ENCODE assay signal across 27 cellular contexts in the genomic region with DNA sequence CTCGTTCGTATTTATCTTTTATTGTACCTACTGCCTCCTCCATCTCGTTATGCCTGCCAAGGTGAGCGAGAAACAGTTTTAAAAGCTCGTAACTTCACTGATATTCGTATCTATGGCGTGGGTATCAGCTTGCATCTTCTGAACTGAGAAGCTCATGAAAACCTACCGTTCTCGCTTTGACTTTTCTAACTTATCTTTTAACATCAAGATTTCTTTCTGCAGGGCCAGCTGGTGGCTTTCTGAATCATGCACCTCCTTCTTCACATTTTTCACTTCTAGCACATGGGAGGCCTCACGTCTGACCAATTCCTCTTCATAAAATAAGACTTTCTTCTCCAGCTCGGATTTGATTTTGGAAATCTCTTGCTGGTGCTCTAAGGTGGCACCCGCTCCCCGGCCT. TPM values are rescaled to one million over a fixed set of nuclear protein-coding genes. Genes with fewer than 3 reads are reported as not detected.
"Had no signal": no experiment of that assay in that cellular context is flagged by ENCODE, and none has a peak within 500 bp of the region (broad histone marks: within the 10 kb centered on the region; RNA-seq: fewer than 3 reads in every experiment).

No MANE protein-coding gene starts in this region.

- H3K4me1 ChIP-seq: colonic mucosa, esophagus muscularis mucosa, esophagus squamous epithelium, foreskin keratinocyte, gastroesophageal sphincter, heart left ventricle, heart right ventricle had no signal

- H3K4me3 Mint-ChIP-seq: dendritic cell treated with granulocyte-macrophage colony-stimulating factor and Interleukin-4, amounts not matched to agents 40 ng/mL and 50 ng/mL, for 4 days; effector memory CD8-positive, alpha-beta T cell; endodermal cell had no signal

- H3K27me3 ChIP-seq: colonic mucosa, dorsolateral prefrontal cortex, esophagus muscularis mucosa, esophagus squamous epithelium, foreskin keratinocyte, gastrocnemius medialis, gastroesophageal sphincter, heart left ventricle, heart right ventricle had no signal

- H3K27ac Mint-ChIP-seq: dendritic cell treated with granulocyte-macrophage colony-stimulating factor and Interleukin-4, amounts not matched to agents 40 ng/mL and 50 ng/mL, for 4 days; effector memory CD8-positive, alpha-beta T cell had no signal

- H3K4me3 ChIP-seq: colonic mucosa, coronary artery, dorsolateral prefrontal cortex, esophagus muscularis mucosa, esophagus squamous epithelium, gastrocnemius medialis, gastroesophageal sphincter, heart left ventricle, heart right ventricle had no signal

- DNase-seq: colonic mucosa; cortex of kidney; dermis blood vessel endothelial cell; effector CD4-positive, alpha-beta T cell; effector CD8-positive, alpha-beta T cell; effector memory CD4-positive, alpha-beta T cell; effector memory CD8-positive, alpha-beta T cell; endodermal cell; erythroblast; esophagus squamous epithelium; foreskin fibroblast; foreskin keratinocyte; foreskin melanocyte; gastrocnemius medialis; glutamatergic neuron; head of caudate nucleus; heart left ventricle; heart right ventricle had no signal

- H3K27ac ChIP-seq: colonic mucosa, coronary artery, epithelial cell of prostate, esophagus muscularis mucosa, esophagus squamous epithelium, foreskin keratinocyte, gastroesophageal sphincter, heart left ventricle, heart right ventricle had no signal

- H3K9me3 ChIP-seq: colonic mucosa, esophagus muscularis mucosa, esophagus squamous epithelium, gastrocnemius medialis, gastroesophageal sphincter, heart left ventricle, heart right ventricle had no signal

- H3K9me3 Mint-ChIP-seq: dendritic cell treated with granulocyte-macrophage colony-stimulating factor and Interleukin-4, amounts not matched to agents 40 ng/mL and 50 ng/mL, for 4 days; effector memory CD8-positive, alpha-beta T cell; endodermal cell had no signal

- H3K27me3 Mint-ChIP-seq: dendritic cell treated with granulocyte-macrophage colony-stimulating factor and Interleukin-4, amounts not matched to agents 40 ng/mL and 50 ng/mL, for 4 days had no signal

- ATAC-seq: effector memory CD8-positive, alpha-beta T cell; esophagus mucosa; foreskin keratinocyte; gastroesophageal sphincter had no signal

RNA-seq across cellular contexts. Expression of a gene that starts 45.8 kb away (rescaled TPM):
- total RNA-seq: dermis blood vessel endothelial cell, endothelial cell of umbilical vein had no signal
- polyA plus RNA-seq: fibroblast of lung had no signal
